Comparison of ENCODE assay signal across 9 cellular contexts in genomic region chr9:131676431-131676972, GRCh38.
DNase-seq lines count a peak whose midpoint lies in the region; ATAC-seq and TF ChIP-seq lines count a peak whose summit lies in the region.
"Had no signal": no experiment of that assay in that cellular context is flagged by ENCODE, and none has a peak within 500 bp of the region (broad histone marks: within the 10 kb centered on the region; RNA-seq: fewer than 3 reads in every experiment).

No MANE protein-coding gene starts in this region.

- no peaks in the 10 kb centered on the region for H3K27me3 ChIP-seq in esophagus (ENCODE audit: control insufficient read depth in 1 of 2, insufficient read depth in 2 of 2, low read length in 2 of 2)
- H3K27me3 ChIP-seq in stomach = no peaks in the 10 kb centered on the region

- H3K27ac ChIP-seq in esophagus (ENCODE audit: low read depth in 2 of 2, low read length in 1 of 2) = peak overlapping the region; percentile 46 to 53
- peak overlapping the region; percentile 57 to 88 (median 77) for H3K27ac ChIP-seq in stomach
- H3K27ac ChIP-seq: 22Rv1 had no signal

- WGBS in esophagus, 2 donors = 45 to 48% methylated on average over 6 of the region's 6 CpGs
- 49 to 55% (median 53%) methylated on average over 6 of the region's 6 CpGs for WGBS in stomach, 5 donors

- H3K4me1 ChIP-seq in esophagus (ENCODE audit: control insufficient read depth in 2 of 2, insufficient read depth in 2 of 2, low read length in 1 of 2) (peaks cover 11 to 15% of the 10 kb centered on the region in 2 donors), stomach (peaks cover 47 to 85% (median 68%) of the 10 kb centered on the region in 4 donors)

- ATAC-seq in GM18517 (IDR thresholded peaks at IDR 0.05; ENCODE audit: unreplicated experiment) = no peak
- no peak for ATAC-seq in HG03196 (IDR thresholded peaks at IDR 0.05; ENCODE audit: unreplicated experiment)
- ATAC-seq in HG02970 (IDR thresholded peaks at IDR 0.05; ENCODE audit: low FRiP score, unreplicated experiment) = no peak

- no peak for TF ChIP-seq POLR2A in stomach (IDR thresholded peaks at IDR 0.05)

- intact Hi-C loops in stomach (cut with DNase I; ENCODE audit: low total_unique reads) = no loop called here

- no peak for TF ChIP-seq EP300 in stomach (IDR thresholded peaks at IDR 0.05)

- no peak for TF ChIP-seq CTCF in stomach (IDR thresholded peaks at IDR 0.05)

- H3K4me3 ChIP-seq in esophagus (ENCODE audit: low read depth in 1 of 2, low read length in 2 of 2) (no peak overlapping the region), stomach (peak overlapping the region in 1 of 4 donors; percentile 23)

- DNase-seq in DMS 273 (lab: John Stamatoyannopoulos, UW; ENCODE audit: unreplicated experiment) (peak; percentile 38), DMS 273 treated with DMSO at 0.1 percent for 48 hours (lab: John Stamatoyannopoulos, UW) (no peak), T follicular helper cell (ENCODE audit: low read depth) (peak; percentile 61), stomach (no peak)

- H3K9me3 ChIP-seq in esophagus (ENCODE audit: control insufficient read depth in 2 of 2, insufficient read depth in 1 of 2, low read depth in 1 of 2, low read length in 1 of 2) = no peaks in the 10 kb centered on the region
- no peaks in the 10 kb centered on the region for H3K9me3 ChIP-seq in stomach

- H3K36me3 ChIP-seq in esophagus (ENCODE audit: control insufficient read depth in 2 of 2, insufficient read depth in 2 of 2, low read length in 1 of 2) (no peaks in the 10 kb centered on the region), stomach (no peaks in the 10 kb centered on the region)

Comparison
In these comparisons a context has a peak if more than half of its experiments do, and no peak if none do; other contexts are left out.
1. DNase-seq: peak in DMS 273 (single experiment) and T follicular helper cell (single experiment); none in DMS 273 treated with DMSO at 0.1 percent for 48 hours (single experiment) and stomach (single experiment).